In genomic region chr1:4045397-4046010, GRCh38 we compare ENCODE assay signal across 24 cellular contexts.
"Had no signal": no experiment of that assay in that cellular context is flagged by ENCODE, and none has a peak within 500 bp of the region (broad histone marks: within the 10 kb centered on the region; RNA-seq: fewer than 3 reads in every experiment).

No MANE protein-coding gene starts in this region.

- H3K36me3 ChIP-seq: esophagus squamous epithelium, gastroesophageal sphincter, heart left ventricle, neural progenitor cell, thoracic aorta, vagina had no signal

- H2AFZ ChIP-seq: neural progenitor cell had no signal

- H3K9me3 Mint-ChIP-seq: activated CD4-positive, alpha-beta T cell treated with anti-CD3 and anti-CD28 coated beads, Interleukin-2, amount 10 ng/mL, durations not matched to agents 7 days and 5 days; activated CD8-positive, alpha-beta T cell treated with anti-CD3 and anti-CD28 coated beads for 36 hours; activated naive CD4-positive, alpha-beta T cell treated with anti-CD3 and anti-CD28 coated beads, Interleukin-2, amount 10 ng/mL, durations not matched to agents 7 days and 5 days; activated naive CD8-positive, alpha-beta T cell treated with anti-CD3 and anti-CD28 coated beads, Interleukin-2, amount 50 U/mL, for 24 hours; neural progenitor cell; type B pancreatic cell had no signal

- H3K27ac ChIP-seq: esophagus squamous epithelium, gastroesophageal sphincter, heart left ventricle, neural progenitor cell, thoracic aorta, vagina had no signal

- H3K4me1 ChIP-seq: esophagus squamous epithelium, gastroesophageal sphincter, heart left ventricle, neural progenitor cell, vagina had no signal

- H3K4me3 Mint-ChIP-seq: activated CD4-positive, alpha-beta T cell treated with anti-CD3 and anti-CD28 coated beads, Interleukin-2, amount 10 ng/mL, durations not matched to agents 7 days and 5 days; activated CD8-positive, alpha-beta memory T cell treated with anti-CD3 and anti-CD28 coated beads, Interleukin-2, amount 10 ng/mL, durations not matched to agents 7 days and 5 days; activated CD8-positive, alpha-beta T cell treated with anti-CD3 and anti-CD28 coated beads for 36 hours; activated naive CD4-positive, alpha-beta T cell treated with anti-CD3 and anti-CD28 coated beads, Interleukin-2, amount 10 ng/mL, durations not matched to agents 7 days and 5 days; activated naive CD8-positive, alpha-beta T cell treated with anti-CD3 and anti-CD28 coated beads, Interleukin-2, amount 50 U/mL, for 24 hours; endodermal cell; neural progenitor cell; type B pancreatic cell had no signal

- H3K36me3 Mint-ChIP-seq: activated CD8-positive, alpha-beta memory T cell treated with anti-CD3 and anti-CD28 coated beads, Interleukin-2, amount 10 ng/mL, durations not matched to agents 7 days and 5 days; activated naive CD4-positive, alpha-beta T cell treated with anti-CD3 and anti-CD28 coated beads, Interleukin-2, amount 10 ng/mL, durations not matched to agents 7 days and 5 days; neural progenitor cell; type B pancreatic cell had no signal

- H3K4me2 ChIP-seq: neural progenitor cell had no signal

- H3K27me3 ChIP-seq: neural progenitor cell, vagina had no signal

- H3K4me3 ChIP-seq: esophagus squamous epithelium, gastroesophageal sphincter, heart left ventricle, neural progenitor cell, thoracic aorta, vagina had no signal

- H3K27ac Mint-ChIP-seq: activated CD8-positive, alpha-beta memory T cell treated with anti-CD3 and anti-CD28 coated beads, Interleukin-2, amount 10 ng/mL, durations not matched to agents 7 days and 5 days; activated CD8-positive, alpha-beta T cell treated with anti-CD3 and anti-CD28 coated beads for 36 hours; activated naive CD4-positive, alpha-beta T cell treated with anti-CD3 and anti-CD28 coated beads, Interleukin-2, amount 10 ng/mL, durations not matched to agents 7 days and 5 days; activated naive CD8-positive, alpha-beta T cell treated with anti-CD3 and anti-CD28 coated beads, Interleukin-2, amount 50 U/mL, for 24 hours; endodermal cell; neural progenitor cell; type B pancreatic cell had no signal

- H3K4me1 Mint-ChIP-seq: activated CD4-positive, alpha-beta T cell treated with anti-CD3 and anti-CD28 coated beads, Interleukin-2, amount 10 ng/mL, durations not matched to agents 7 days and 5 days; activated CD8-positive, alpha-beta memory T cell treated with anti-CD3 and anti-CD28 coated beads, Interleukin-2, amount 10 ng/mL, durations not matched to agents 7 days and 5 days; endodermal cell had no signal

- H3K9ac ChIP-seq: neural progenitor cell had no signal

- H3K27me3 Mint-ChIP-seq: activated naive CD8-positive, alpha-beta T cell treated with anti-CD3 and anti-CD28 coated beads, Interleukin-2, amount 50 U/mL, for 24 hours had no signal

- H3K9me3 ChIP-seq: esophagus squamous epithelium, thoracic aorta, vagina had no signal

- DNase-seq: activated CD4-positive, alpha-beta T cell treated with anti-CD3 and anti-CD28 coated beads, Interleukin-2, amount 10 ng/mL, durations not matched to agents 7 days and 5 days; activated CD8-positive, alpha-beta memory T cell treated with anti-CD3 and anti-CD28 coated beads, Interleukin-2, amount 10 ng/mL, durations not matched to agents 7 days and 5 days; activated CD8-positive, alpha-beta T cell treated with anti-CD3 and anti-CD28 coated beads for 36 hours; activated naive CD4-positive, alpha-beta T cell treated with anti-CD3 and anti-CD28 coated beads, Interleukin-2, amount 10 ng/mL, durations not matched to agents 7 days and 5 days; activated naive CD8-positive, alpha-beta T cell treated with anti-CD3 and anti-CD28 coated beads, Interleukin-2, amount 50 U/mL, for 24 hours; activated T-cell treated with anti-CD3 and anti-CD28 coated beads for 4 hours; cerebellar nuclear complex; cortex of kidney; endodermal cell; esophagus squamous epithelium; heart left ventricle; islet precursor cell; left cardiac atrium; mesendoderm; naive thymus-derived CD8-positive, alpha-beta T cell; stimulated activated CD4-positive, alpha-beta T cell treated with anti-CD3 and anti-CD28 coated beads, Interleukin-2, amount 100 ng/mL, for 48 hours; stimulated activated CD8-positive, alpha-beta memory T cell treated with anti-CD3 and anti-CD28 coated beads, Interleukin-4, amount 100 ng/mL, for 48 hours; stimulated activated naive CD4-positive, alpha-beta T cell had no signal

- ATAC-seq: activated CD4-positive, CD25-positive, alpha-beta regulatory T cell treated with anti-CD3 and anti-CD28 coated beads, Interleukin-2, amount 50 U/mL, for 24 hours; activated CD8-positive, alpha-beta memory T cell treated with anti-CD3 and anti-CD28 coated beads, Interleukin-2, amount 10 ng/mL, durations not matched to agents 7 days and 5 days; activated CD8-positive, alpha-beta T cell treated with anti-CD3 and anti-CD28 coated beads for 36 hours; activated naive CD8-positive, alpha-beta T cell treated with anti-CD3 and anti-CD28 coated beads, Interleukin-2, amount 50 U/mL, for 24 hours; gastroesophageal sphincter; heart left ventricle; left cardiac atrium; naive thymus-derived CD8-positive, alpha-beta T cell had no signal
